In the genomic region with DNA sequence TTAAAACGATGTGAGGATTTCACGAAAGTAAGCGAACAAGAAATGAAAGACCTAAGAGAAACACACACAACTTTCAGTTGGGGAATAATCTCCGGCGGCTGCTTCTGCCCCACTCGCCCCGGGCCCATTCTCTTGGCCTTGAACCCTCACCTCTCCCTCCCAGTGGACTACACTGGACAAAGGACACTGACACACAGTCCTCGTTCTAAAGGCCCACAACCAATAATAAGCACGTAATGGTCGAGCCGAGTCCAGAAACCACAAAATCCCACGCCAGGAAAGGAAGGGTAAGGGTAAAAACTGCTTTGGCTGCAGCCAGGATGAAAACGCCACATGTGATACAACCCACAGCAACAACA, we compare ENCODE assay signal across 8 cellular contexts. TPM values are rescaled to one million over a fixed set of nuclear protein-coding genes. Genes with fewer than 3 reads are reported as not detected.
A peak's percentile ranks its signal among the peaks of the same experiment; 100 is the strongest.
DNase-seq lines count a peak whose midpoint lies in the region; ATAC-seq and TF ChIP-seq lines count a peak whose summit lies in the region.

No MANE protein-coding gene starts in this region.

- H2AK5ac ChIP-seq in mesendoderm (ENCODE audit: low read length): no peak overlapping the region

- H3K79me1 ChIP-seq in mesendoderm (ENCODE audit: low read length): peaks cover 4% of the 10 kb centered on the region

- peaks cover 5% of the 10 kb centered on the region for H3K36me3 Mint-ChIP-seq in CD4-positive, CD25-positive, alpha-beta regulatory T cell

- H2BK15ac ChIP-seq in mesendoderm (replicated peaks; ENCODE audit: low read depth): no peak overlapping the region

- H3K36me3 ChIP-seq in CD4-positive, CD25-positive, alpha-beta regulatory T cell (ENCODE audit: control insufficient read depth, insufficient read depth, low read length): peaks cover 16% of the 10 kb centered on the region
- no peaks in the 10 kb centered on the region for H3K36me3 ChIP-seq in breast epithelium
- no peaks in the 10 kb centered on the region for H3K36me3 ChIP-seq in mesendoderm (ENCODE audit: control insufficient read depth, insufficient read depth, low read length)

- no peak overlapping the region for H3K4ac ChIP-seq in mesendoderm (ENCODE audit: low read depth, low read length)

- H4K5ac ChIP-seq in mesendoderm (ENCODE audit: low read length): no peak overlapping the region

- peak overlapping the region; percentile 78 for H2BK5ac ChIP-seq in mesendoderm (ENCODE audit: low read length)

- peak overlapping the region; percentile 99 to 100 (median 100) for H3K27ac Mint-ChIP-seq in CD4-positive, CD25-positive, alpha-beta regulatory T cell

- H3K9me3 Mint-ChIP-seq in CD4-positive, CD25-positive, alpha-beta regulatory T cell: no peaks in the 10 kb centered on the region

- no CpG with 5 or more reads among the region's 13 CpGs for WGBS in mesendoderm (ENCODE audit: extremely low coverage, insufficient coverage, low lambda C conversion rate)

- H3K27ac ChIP-seq in CD4-positive, CD25-positive, alpha-beta regulatory T cell (ENCODE audit: insufficient read depth, low read length, poor library complexity, severe bottlenecking): peak overlapping the region; percentile 88
- H3K27ac ChIP-seq in breast epithelium (peak overlapping the region; percentile 97 to 98), mesendoderm (ENCODE audit: low read depth, low read length) (peak overlapping the region; percentile 64)

- peak overlapping the region; percentile 96 for H3K4me2 ChIP-seq in mesendoderm (ENCODE audit: low read length)

- TF ChIP-seq CTCF in breast epithelium (IDR thresholded peaks at IDR 0.05): no peak

- peak overlapping the region; percentile 99 for H3K56ac ChIP-seq in mesendoderm (ENCODE audit: low read length)

- no peak overlapping the region for H3K23ac ChIP-seq in mesendoderm (ENCODE audit: low read length)

- no peak overlapping the region for H2BK120ac ChIP-seq in mesendoderm (ENCODE audit: low read depth, low read length)

- peaks cover 34% of the 10 kb centered on the region for H3K79me2 ChIP-seq in mesendoderm (ENCODE audit: control insufficient read depth, insufficient read depth, low read length)

- peaks cover 44% of the 10 kb centered on the region for H3K4me1 ChIP-seq in CD4-positive, CD25-positive, alpha-beta regulatory T cell (ENCODE audit: control insufficient read depth, insufficient read depth, low read length, poor library complexity, severe bottlenecking)
- peaks cover 0 to 14% of the 10 kb centered on the region in 2 donors for H3K4me1 ChIP-seq in breast epithelium
- H3K4me1 ChIP-seq in mesendoderm (ENCODE audit: control insufficient read depth, low read depth, low read length): peaks cover 8% of the 10 kb centered on the region

- ATAC-seq in CD4-positive, CD25-positive, alpha-beta regulatory T cell (ENCODE audit: low read depth in 2 of 2): no peak
- ATAC-seq in HG03095 (IDR thresholded peaks at IDR 0.05; ENCODE audit: unreplicated experiment) (peak; percentile 15), HG03139 (IDR thresholded peaks at IDR 0.05; ENCODE audit: unreplicated experiment) (no peak)

- peak overlapping the region; percentile 53 for H3K18ac ChIP-seq in mesendoderm (ENCODE audit: low read length)

- DNase-seq in CD4-positive, CD25-positive, alpha-beta regulatory T cell: no peak
- DNase-seq in breast epithelium (ENCODE audit: low spot score in 2 of 2): no peak
- no peak for DNase-seq in mesendoderm
- no peak for DNase-seq in NCI-H2107 treated with DMSO at 0.1 percent for 48 hours (lab: John Stamatoyannopoulos, UW; ENCODE audit: unreplicated experiment)
- DNase-seq in kidney tubule cell (ENCODE audit: low spot score): no peak
- no peak for DNase-seq in activated CD4-positive, CD25-positive, alpha-beta regulatory T cell (lab: John Stamatoyannopoulos, UW)

- no peak overlapping the region for H4K8ac ChIP-seq in mesendoderm (ENCODE audit: low read depth, low read length)

- H3K9me3 ChIP-seq in CD4-positive, CD25-positive, alpha-beta regulatory T cell (ENCODE audit: control insufficient read depth in 2 of 2, low read length in 2 of 2): no peaks in the 10 kb centered on the region
- no peaks in the 10 kb centered on the region for H3K9me3 ChIP-seq in breast epithelium

- intact Hi-C loops in breast epithelium (cut with DNase I; ENCODE audit: low total_unique reads): no loop called here

- no peak for TF ChIP-seq POLR2A in breast epithelium (IDR thresholded peaks at IDR 0.05)

- no peaks in the 10 kb centered on the region for H3K27me3 ChIP-seq in CD4-positive, CD25-positive, alpha-beta regulatory T cell (ENCODE audit: control insufficient read depth, insufficient read depth, low read length)
- H3K27me3 ChIP-seq in breast epithelium (no peaks in the 10 kb centered on the region), mesendoderm (ENCODE audit: insufficient read depth, low read length, poor library complexity) (no peaks in the 10 kb centered on the region)

- peak overlapping the region; percentile 99 for H3K9ac ChIP-seq in mesendoderm (ENCODE audit: low read length)

- peaks cover 21 to 62% (median 39%) of the 10 kb centered on the region in 4 donors for H3K4me1 Mint-ChIP-seq in CD4-positive, CD25-positive, alpha-beta regulatory T cell

- H3K27me3 Mint-ChIP-seq in CD4-positive, CD25-positive, alpha-beta regulatory T cell: no peaks in the 10 kb centered on the region

- H3K4me3 Mint-ChIP-seq in CD4-positive, CD25-positive, alpha-beta regulatory T cell: peak overlapping the region; percentile 94 to 99 (median 97)

- peak overlapping the region; percentile 99 for H3K4me3 ChIP-seq in CD4-positive, CD25-positive, alpha-beta regulatory T cell (ENCODE audit: low read depth, low read length)
- H3K4me3 ChIP-seq in breast epithelium (peak overlapping the region; percentile 79 to 98 (median 80)), mesendoderm (ENCODE audit: low read length) (peak overlapping the region; percentile 96)

RNA-seq across cellular contexts. Expression of gene ZNF770, which starts 0.5 kb away (rescaled TPM):
- total RNA-seq in CD4-positive, CD25-positive, alpha-beta regulatory T cell: 34.1 TPM
- polyA plus RNA-seq in CD4-positive, CD25-positive, alpha-beta regulatory T cell: 100 to 1,000 TPM; 100 to 129 (median 114) TPM
- 10 to 100 TPM; 22.7 to 38.8 (median 28.2) TPM for total RNA-seq in breast epithelium
- polyA plus RNA-seq in mesendoderm (2013, experiment 1 of 2): 54.8 TPM
- polyA plus RNA-seq in mesendoderm (2013, experiment 2 of 2): 54.5 TPM

RNA-seq across cellular contexts. Expression of gene AQR, which starts 18.1 kb away (rescaled TPM):
- total RNA-seq in CD4-positive, CD25-positive, alpha-beta regulatory T cell: 36.6 TPM
- polyA plus RNA-seq in CD4-positive, CD25-positive, alpha-beta regulatory T cell: 10 to 100 TPM; 12.6 to 18.4 (median 15.7) TPM
- total RNA-seq in breast epithelium: 10 to 100 TPM; 23.0 to 51.4 (median 34.4) TPM
- 26.5 TPM for polyA plus RNA-seq in mesendoderm (2013, experiment 1 of 2)
- polyA plus RNA-seq in mesendoderm (2013, experiment 2 of 2): 27.3 TPM
